In genomic region chr7:4681922-4682620, GRCh38 we compare ENCODE assay signal across 8 cellular contexts. TPM values are rescaled to one million over a fixed set of nuclear protein-coding genes. Genes with fewer than 3 reads are reported as not detected.
DNase-seq lines count a peak whose midpoint lies in the region; ATAC-seq and TF ChIP-seq lines count a peak whose summit lies in the region.

TSS of gene FOXK1 (plus strand) at chr7:4682295. CDS start at chr7:4682309, 14 bp downstream.

- CTCF ChIA-PET in activated CD4-positive, alpha-beta memory T cell treated with anti-CD3 and anti-CD28 coated beads, Interleukin-2, amount 10 ng/mL, durations not matched to agents 7 days and 5 days (lab: Charles Lee) = interaction anchor here (0.9 to 3.3 kb wide), 3 partner anchors 9 to 64 kb away, joined by 3 to 35 read pairs (median 3); no protein-coding TSS in a partner anchor

- no peaks in the 10 kb centered on the region for H3K27me3 ChIP-seq in lung (ENCODE audit: control insufficient read depth, insufficient read depth)

- WGBS in lung, 2 donors = 1% methylated on average over 31 to 114 of the region's 115 CpGs

- ATAC-seq in GM18907 (IDR thresholded peaks at IDR 0.05; ENCODE audit: unreplicated experiment) = peak; percentile 60
- ATAC-seq in HG03135 (IDR thresholded peaks at IDR 0.05; ENCODE audit: unreplicated experiment) = peak; percentile 68
- ATAC-seq in lung (ENCODE audit: insufficient read depth, low FRiP score) = peak; percentile 95

- TF ChIP-seq CTCF in lung (IDR thresholded peaks at IDR 0.05; ENCODE audit: control extremely low read depth, extremely low read depth) = no peak

- H3K4me3 ChIP-seq in lung = peak within 1 kb of the TSS; percentile 100

- no peaks in the 10 kb centered on the region for H3K9me3 Mint-ChIP-seq in activated CD4-positive, alpha-beta memory T cell treated with anti-CD3 and anti-CD28 coated beads, Interleukin-2, amount 10 ng/mL, durations not matched to agents 7 days and 5 days

- H3K27me3 Mint-ChIP-seq in activated CD4-positive, alpha-beta memory T cell treated with anti-CD3 and anti-CD28 coated beads, Interleukin-2, amount 10 ng/mL, durations not matched to agents 7 days and 5 days = no peaks in the 10 kb centered on the region

- peaks cover 24% of the 10 kb centered on the region for H3K4me1 Mint-ChIP-seq in activated CD4-positive, alpha-beta memory T cell treated with anti-CD3 and anti-CD28 coated beads, Interleukin-2, amount 10 ng/mL, durations not matched to agents 7 days and 5 days

- peak within 1 kb of the TSS; percentile 99 for H3K27ac Mint-ChIP-seq in activated CD4-positive, alpha-beta memory T cell treated with anti-CD3 and anti-CD28 coated beads, Interleukin-2, amount 10 ng/mL, durations not matched to agents 7 days and 5 days

- peak within 1 kb of the TSS; percentile 98 for H3K4me3 Mint-ChIP-seq in activated CD4-positive, alpha-beta memory T cell treated with anti-CD3 and anti-CD28 coated beads, Interleukin-2, amount 10 ng/mL, durations not matched to agents 7 days and 5 days

- peak; percentile 92 for DNase-seq in AG08396 (ENCODE audit: low spot score)
- DNase-seq in NCI-H69 (lab: John Stamatoyannopoulos, UW) = peak; percentile 90
- peak; percentile 80 for DNase-seq in activated CD4-positive, alpha-beta memory T cell treated with anti-CD3 and anti-CD28 coated beads, Interleukin-2, amount 10 ng/mL, durations not matched to agents 7 days and 5 days
- DNase-seq in effector CD4-positive, alpha-beta T cell = peak; percentile 71
- DNase-seq in lung (ENCODE audit: low spot score) = peak; percentile 69
- DNase-seq in stimulated activated CD4-positive, alpha-beta T cell treated with anti-CD3 and anti-CD28 coated beads, TNF-alpha, amount 100 ng/mL, for 48 hours (ENCODE audit: low read depth in 3 of 3) = peak; percentile 59 to 73 (median 67)

- peaks cover 15% of the 10 kb centered on the region for H3K36me3 Mint-ChIP-seq in activated CD4-positive, alpha-beta memory T cell treated with anti-CD3 and anti-CD28 coated beads, Interleukin-2, amount 10 ng/mL, durations not matched to agents 7 days and 5 days (ENCODE audit: low read depth)

- H3K27ac ChIP-seq in lung (ENCODE audit: low read depth in 1 of 2, low read length in 1 of 2) = peak within 1 kb of the TSS; percentile 78 to 94

- no peaks in the 10 kb centered on the region for H3K36me3 ChIP-seq in lung (ENCODE audit: control insufficient read depth in 2 of 2, insufficient read depth in 2 of 2, low read length in 2 of 2)

- H3K4me1 ChIP-seq in lung (ENCODE audit: control insufficient read depth in 2 of 2, insufficient read depth in 2 of 2, low read length in 2 of 2) = peaks cover 5 to 9% of the 10 kb centered on the region in 2 donors

- H3K9me3 ChIP-seq in lung (ENCODE audit: control insufficient read depth in 2 of 2, insufficient read depth in 1 of 2, low read length in 1 of 2) = no peaks in the 10 kb centered on the region

- POLR2A ChIA-PET in activated CD4-positive, alpha-beta memory T cell treated with anti-CD3 and anti-CD28 coated beads, Interleukin-2, amount 10 ng/mL, durations not matched to agents 7 days and 5 days (lab: Charles Lee) = interaction anchor here (0.6 to 6.6 kb wide), 9 partner anchors 11 to 93 kb away, joined by 3 to 153 read pairs (median 5); partner anchors contain the start of gene AP5Z1

RNA-seq across cellular contexts. Expression of gene FOXK1, which starts in this region (rescaled TPM):
- 10 to 100 TPM; 32.7 to 33.2 TPM for total RNA-seq in activated CD4-positive, alpha-beta memory T cell treated with anti-CD3 and anti-CD28 coated beads, Interleukin-2, amount 10 ng/mL, durations not matched to agents 7 days and 5 days
- total RNA-seq in lung = 10 to 100 TPM; 19.3 to 36.2 TPM
- polyA plus RNA-seq in lung = 1 to 10 TPM; 6.4 to 9.3 TPM

Comparison
In these comparisons a context has a peak if more than half of its experiments do, and no peak if none do; other contexts are left out.
1. Peak in every context shown above with its lines: DNase-seq, ATAC-seq, H3K4me3 ChIP-seq and H3K27ac ChIP-seq.